28 cellular contexts compared by ENCODE assay signal in genomic region chr9:85501474-85501873, GRCh38.
"Had no signal": no experiment of that assay in that cellular context is flagged by ENCODE, and none has a peak within 500 bp of the region (broad histone marks: within the 10 kb centered on the region; RNA-seq: fewer than 3 reads in every experiment).

No MANE protein-coding gene starts in this region.

- H3K4me3 ChIP-seq: stomach, suprapubic skin, testis, thoracic aorta, thyroid gland, tibial artery, tibial nerve, transverse colon, upper lobe of left lung, upper lobe of right lung, uterus, vagina had no signal

- H3K4me3 Mint-ChIP-seq: stimulated activated effector memory CD8-positive, alpha-beta T cell treated with anti-CD3 and anti-CD28 coated beads, Interleukin-12 subunit alpha, Interleukin-12 subunit beta, amount 100 ng/mL, for 72 hours; stimulated activated memory B cell treated with anti-CD40 and anti-IgM and Interleukin-4, amounts not matched to agents 10 μg/mL and 1 μg/mL and 100 μg/mL, for 72 hours; stimulated activated naive B cell treated with anti-CD40 and anti-IgM and Interleukin-4, amounts not matched to agents 10 μg/mL and 1 μg/mL and 100 μg/mL, for 72 hours; stimulated activated naive CD8-positive, alpha-beta T cell treated with anti-CD3 and anti-CD28 coated beads, Interleukin-15, amount 100 ng/mL, for 72 hours; stimulated activated naive CD8-positive, alpha-beta T cell treated with anti-CD3 and anti-CD28 coated beads, Interleukin-15, Interleukin-2, amounts not matched to agents 100 ng/mL and 50 ng/mL, for 24 hours; type B pancreatic cell had no signal

- H3K4me1 Mint-ChIP-seq: stimulated activated effector memory CD8-positive, alpha-beta T cell treated with anti-CD3 and anti-CD28 coated beads, Interleukin-12 subunit alpha, Interleukin-12 subunit beta, amount 100 ng/mL, for 72 hours; stimulated activated memory B cell treated with anti-CD40 and anti-IgM and Interleukin-4, amounts not matched to agents 10 μg/mL and 1 μg/mL and 100 μg/mL, for 72 hours; stimulated activated naive B cell treated with anti-CD40 and anti-IgM and Interleukin-4, amounts not matched to agents 10 μg/mL and 1 μg/mL and 100 μg/mL, for 72 hours; stimulated activated naive CD8-positive, alpha-beta T cell treated with anti-CD3 and anti-CD28 coated beads, Interleukin-15, amount 100 ng/mL, for 72 hours had no signal

- H3K4me1 ChIP-seq: stomach, suprapubic skin, testis, thyroid gland, tibial artery, tibial nerve, transverse colon, upper lobe of left lung, upper lobe of right lung, uterus, vagina had no signal

- H3K27me3 ChIP-seq: stomach, suprapubic skin, testis, thyroid gland, tibial artery, tibial nerve, transverse colon, upper lobe of left lung, upper lobe of right lung, uterus, vagina had no signal

- H3K27ac Mint-ChIP-seq: stimulated activated effector memory CD8-positive, alpha-beta T cell treated with anti-CD3 and anti-CD28 coated beads, Interleukin-12 subunit alpha, Interleukin-12 subunit beta, amount 100 ng/mL, for 72 hours; stimulated activated memory B cell treated with anti-CD40 and anti-IgM and Interleukin-4, amounts not matched to agents 10 μg/mL and 1 μg/mL and 100 μg/mL, for 72 hours; stimulated activated naive B cell treated with anti-CD40 and anti-IgM and Interleukin-4, amounts not matched to agents 10 μg/mL and 1 μg/mL and 100 μg/mL, for 72 hours; stimulated activated naive CD8-positive, alpha-beta T cell treated with anti-CD3 and anti-CD28 coated beads, Interleukin-15, amount 100 ng/mL, for 72 hours; stimulated activated naive CD8-positive, alpha-beta T cell treated with anti-CD3 and anti-CD28 coated beads, Interleukin-15, Interleukin-2, amounts not matched to agents 100 ng/mL and 50 ng/mL, for 24 hours; type B pancreatic cell had no signal

- H3K36me3 Mint-ChIP-seq: stimulated activated effector memory CD8-positive, alpha-beta T cell treated with anti-CD3 and anti-CD28 coated beads, Interleukin-12 subunit alpha, Interleukin-12 subunit beta, amount 100 ng/mL, for 72 hours; stimulated activated memory B cell treated with anti-CD40 and anti-IgM and Interleukin-4, amounts not matched to agents 10 μg/mL and 1 μg/mL and 100 μg/mL, for 72 hours; stimulated activated naive B cell treated with anti-CD40 and anti-IgM and Interleukin-4, amounts not matched to agents 10 μg/mL and 1 μg/mL and 100 μg/mL, for 72 hours; type B pancreatic cell had no signal

- H3K9me3 ChIP-seq: suprapubic skin, testis, thyroid gland, uterus, vagina had no signal

- H3K36me3 ChIP-seq: stomach, suprapubic skin, thoracic aorta, thyroid gland, tibial artery, tibial nerve, transverse colon, upper lobe of left lung, upper lobe of right lung, vagina had no signal

- H3K27ac ChIP-seq: stomach, suprapubic skin, testis, thoracic aorta, thyroid gland, tibial artery, tibial nerve, transverse colon, upper lobe of left lung, upper lobe of right lung, uterus, vagina had no signal

- DNase-seq: stimulated activated CD4-positive, alpha-beta T cell treated with anti-CD3 and anti-CD28 coated beads, Interleukin-2, amount 100 ng/mL, for 48 hours; stimulated activated CD4-positive, alpha-beta T cell treated with anti-CD3 and anti-CD28 coated beads, Interleukin-4, amount 100 ng/mL, for 1 hour; stimulated activated CD4-positive, alpha-beta T cell treated with anti-CD3 and anti-CD28 coated beads, Interleukin-4, amount 100 ng/mL, for 24 hours; stimulated activated CD4-positive, alpha-beta T cell treated with anti-CD3 and anti-CD28 coated beads, Interleukin-4, amount 100 ng/mL, for 4 hours; stimulated activated CD8-positive, alpha-beta memory T cell treated with anti-CD3 and anti-CD28 coated beads, Interleukin-4, amount 100 ng/mL, for 48 hours; stimulated activated naive B cell treated with anti-CD40 and anti-IgM and Interleukin-4, amounts not matched to agents 10 μg/mL and 1 μg/mL and 100 μg/mL, for 72 hours; stimulated activated naive CD4-positive, alpha-beta T cell; stimulated activated naive CD4-positive, alpha-beta T cell treated with Interleukin-2 at 50 U/mL for 16 hours; stimulated activated naive CD8-positive, alpha-beta T cell treated with anti-CD3 and anti-CD28 coated beads, Interleukin-15, amount 100 ng/mL, for 72 hours; stimulated activated naive CD8-positive, alpha-beta T cell treated with anti-CD3 and anti-CD28 coated beads, Interleukin-15, Interleukin-2, amounts not matched to agents 100 U/mL and 50 U/mL, for 24 hours; stomach; substantia nigra; testis; thyroid gland; tibial artery; transverse colon; trophoblast cell; upper lobe of left lung; upper lobe of right lung; uterus had no signal
